In the genomic region with DNA sequence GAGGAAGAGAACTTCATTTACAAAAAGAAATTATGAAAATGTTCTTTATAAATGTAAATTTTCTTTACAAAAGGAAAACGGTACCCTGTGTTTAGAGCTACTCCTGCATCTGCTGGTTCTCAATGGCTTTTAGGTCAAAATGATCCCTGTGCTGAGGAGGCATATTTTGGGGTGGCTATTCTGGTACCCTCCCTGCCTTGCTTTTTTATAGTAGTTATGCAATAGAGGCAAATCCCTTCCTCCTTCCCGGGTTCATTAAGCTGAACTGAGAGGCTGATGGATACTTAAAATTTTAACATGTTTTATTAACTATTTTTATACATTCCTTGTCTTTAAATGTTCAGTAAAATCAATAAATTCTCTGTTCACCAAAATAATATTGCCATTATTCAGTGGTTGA, we compare ENCODE assay signal across 1 cellular context.
TF ChIP-seq lines count a peak whose summit lies in the region.

No MANE protein-coding gene starts in this region.

TF ChIP-seq in GM23338, 12 proteins besides CTCF, POLR2A, EP300 and RAD21 (continued from another document):
- TF ChIP-seq EZH2 (IDR thresholded peaks at IDR 0.05; ENCODE audit: low read depth, unreplicated experiment) (no peak), NANOG (IDR thresholded peaks at IDR 0.05; ENCODE audit: borderline replicate concordance) (no peak)
